Comparison of ENCODE assay signal across 19 cellular contexts in genomic region chr12:106317406-106318082, GRCh38. TPM values are rescaled to one million over a fixed set of nuclear protein-coding genes. Genes with fewer than 3 reads are reported as not detected.
DNase-seq lines count a peak whose midpoint lies in the region; ATAC-seq, FAIRE-seq and TF ChIP-seq lines count a peak whose summit lies in the region.
"Had no signal": no experiment of that assay in that cellular context is flagged by ENCODE, and none has a peak within 500 bp of the region (broad histone marks: within the 10 kb centered on the region; RNA-seq: fewer than 3 reads in every experiment).

No MANE protein-coding gene starts in this region.

- no peaks in the 10 kb centered on the region for H3K9me3 ChIP-seq in right lobe of liver
- H3K9me3 ChIP-seq in HepG2 (ENCODE audit: low read length) = no peaks in the 10 kb centered on the region
- H3K9me3 ChIP-seq in K562 (replicated peaks; ENCODE audit: control insufficient read depth, insufficient read depth, low read depth, low read length) = no peaks in the 10 kb centered on the region
- no peaks in the 10 kb centered on the region for H3K9me3 ChIP-seq in skeletal muscle tissue (ENCODE audit: control insufficient read depth in 3 of 3, low read length in 3 of 3)
- H3K9me3 ChIP-seq: A549 had no signal

- H3K36me3 ChIP-seq in right lobe of liver (peaks cover 0 to 16% (median 1%) of the 10 kb centered on the region in 4 donors), HepG2 (replicated peaks in 1 of 2; ENCODE audit: control insufficient read depth in 1 of 2, insufficient read depth in 2 of 2, low read length in 2 of 2) (peaks cover 2 to 14% of the 10 kb centered on the region in 2 experiments; a peak in 3 of 5 replicates), K562 (ENCODE audit: control insufficient read depth, insufficient read depth, low read length) (no peaks in the 10 kb centered on the region), skeletal muscle tissue (ENCODE audit: control insufficient read depth in 3 of 3, insufficient read depth in 3 of 3, low read length in 3 of 3) (peaks cover 31 to 59% (median 56%) of the 10 kb centered on the region in 3 donors)

- TF ChIP-seq RAD21 in HepG2 (CRISPR knock-in tag; IDR thresholded peaks at IDR 0.05) (no peak), K562 (CRISPR knock-in tag; conservative IDR thresholded peaks at IDR 0.05 in 1 of 2, IDR thresholded peaks at IDR 0.05 in 1 of 2) (no peak)

- TF ChIP-seq CTCF in right lobe of liver (IDR thresholded peaks at IDR 0.05) (no peak), HepG2 (CRISPR knock-in tag; IDR thresholded peaks at IDR 0.05) (no peak), K562 (IDR thresholded peaks at IDR 0.05 in 2 of 3, conservative IDR thresholded peaks at IDR 0.05 in 1 of 3; ENCODE audit: insufficient read depth in 2 of 3, low read depth in 1 of 3, low read length in 3 of 3) (no peak)

- CTCF ChIA-PET in HepG2 (lab: Yijun Ruan, JAX; ENCODE audit: low intra/inter-chr PET ratio, low total read pairs) (no interaction called here), K562 (lab: Yijun Ruan, JAX; ENCODE audit: low intra/inter-chr PET ratio) (no interaction called here)

- DNase-seq in right lobe of liver = no peak
- no peak for DNase-seq in HepG2 (ENCODE audit: low spot score)
- no peak for DNase-seq in K562 (ENCODE audit: extremely low read depth in 1 of 4, low spot score in 3 of 4)
- no peak for DNase-seq in left cardiac atrium
- DNase-seq in stimulated activated CD4-positive, alpha-beta T cell treated with anti-CD3 and anti-CD28 coated beads, Interleukin-4, amount 100 ng/mL, for 24 hours = no peak
- DNase-seq in DMS79 treated with DMSO at 0.1 percent for 48 hours (lab: John Stamatoyannopoulos, UW) = no peak
- no peak for DNase-seq in GM12891 (ENCODE audit: insufficient read length, low spot score)
- DNase-seq: COR-L47, DMS53, GM23248, NCI-H187 treated with DMSO at 0.1 percent for 48 hours, NCI-H524, SHP77 had no signal

- H3K9me1 ChIP-seq in K562 (ENCODE audit: control insufficient read depth, insufficient read depth, low read length) = no peaks in the 10 kb centered on the region

- H3K9ac ChIP-seq in HepG2 (ENCODE audit: insufficient read depth, low read depth, low read length) (no peak overlapping the region), K562 (ENCODE audit: insufficient read depth in 1 of 2, low read depth in 2 of 2, low read length in 2 of 2) (no peak overlapping the region), skeletal muscle tissue (ENCODE audit: low read depth in 1 of 3, low read length in 3 of 3) (no peak overlapping the region)
- H3K9ac ChIP-seq: GM23248 had no signal

- H3K4me3 ChIP-seq in right lobe of liver (no peak overlapping the region), HepG2 (replicated peaks in 1 of 3; ENCODE audit: insufficient read depth in 1 of 3, low read depth in 2 of 3, low read length in 3 of 3) (no peak overlapping the region), K562 (no peak overlapping the region), skeletal muscle tissue (ENCODE audit: low read length in 3 of 3) (no peak overlapping the region)
- H3K4me3 ChIP-seq: A549, GM23248 had no signal

- no peaks in the 10 kb centered on the region for H4K20me1 ChIP-seq in HepG2 (ENCODE audit: insufficient read depth, low read length)
- no peaks in the 10 kb centered on the region for H4K20me1 ChIP-seq in K562 (replicated peaks; ENCODE audit: control insufficient read depth, insufficient read depth, low read length)

- intact Hi-C loops in right lobe of liver (cut with DNase I) (no loop called here), HepG2 (cut with micrococcal nuclease; ENCODE audit: unreplicated experiment) (no loop called here), K562 (cut with micrococcal nuclease) (no loop called here), left cardiac atrium (cut with DNase I) (no loop called here)

- no peak for TF ChIP-seq POLR2A in right lobe of liver (IDR thresholded peaks at IDR 0.05)
- TF ChIP-seq POLR2A in HepG2 (IDR thresholded peaks at IDR 0.05; ENCODE audit: insufficient read depth in 1 of 2, low read depth in 2 of 2, low read length in 2 of 2) = no peak
- no peak for TF ChIP-seq POLR2A in K562 (conservative IDR thresholded peaks at IDR 0.05)
- TF ChIP-seq POLR2A in GM12891 (IDR thresholded peaks at IDR 0.05; ENCODE audit: low read depth, low read length) = no peak

- H3K4me2 ChIP-seq in HepG2 (ENCODE audit: low read depth, low read length) = no peak overlapping the region
- no peak overlapping the region for H3K4me2 ChIP-seq in K562 (ENCODE audit: insufficient read depth, low read length)
- H3K4me2 ChIP-seq: A549 had no signal

- ATAC-seq in right lobe of liver = peak in 3 of 4 donors; percentile 37 to 64 (median 43)
- ATAC-seq in HepG2 = no peak
- ATAC-seq in K562 = no peak
- peak; percentile 20 to 69 for ATAC-seq in left cardiac atrium
- ATAC-seq: A549, SK-N-SH treated with all-trans-retinoic acid at 6 μM for 48 hours had no signal

- FAIRE-seq in HepG2 (lab: Jason Lieb, UNC) (no peak), K562 (lab: Jason Lieb, UNC) (no peak), GM12891 (lab: Jason Lieb, UNC) (no peak)
- FAIRE-seq: A549, GM18507, HTR-8/SVneo had no signal

- 89% methylated on average over 6 of the region's 6 CpGs for WGBS in right lobe of liver (ENCODE audit: insufficient coverage, low coverage, low lambda C conversion rate, missing lambda C conversion rate)
- 98% methylated on average over 6 of the region's 6 CpGs for WGBS in HepG2 (ENCODE audit: low lambda C conversion rate)
- 54% methylated on average over 6 of the region's 6 CpGs for WGBS in K562 (ENCODE audit: insufficient coverage, low coverage, missing lambda C conversion rate)

- no peak overlapping the region for H2AFZ ChIP-seq in HepG2 (ENCODE audit: low read length)
- no peak overlapping the region for H2AFZ ChIP-seq in K562 (ENCODE audit: low read depth, low read length)
- H2AFZ ChIP-seq: GM23248 had no signal

- no peaks in the 10 kb centered on the region for H3K27me3 ChIP-seq in right lobe of liver
- H3K27me3 ChIP-seq in HepG2 (ENCODE audit: control insufficient read depth in 1 of 2, insufficient read depth in 2 of 2, low read length in 2 of 2) = no peaks in the 10 kb centered on the region
- peaks cover 0 to 3% of the 10 kb centered on the region in 2 experiments; a peak in 1 of 5 replicates for H3K27me3 ChIP-seq in K562 (ENCODE audit: control insufficient read depth in 2 of 2, insufficient read depth in 2 of 2, low read length in 2 of 2)
- no peaks in the 10 kb centered on the region for H3K27me3 ChIP-seq in skeletal muscle tissue (ENCODE audit: control insufficient read depth in 3 of 3, insufficient read depth in 3 of 3, low read length in 3 of 3)

- H3K79me2 ChIP-seq in HepG2 (ENCODE audit: insufficient read depth, low read length) = no peaks in the 10 kb centered on the region
- H3K79me2 ChIP-seq in K562 (ENCODE audit: control insufficient read depth, insufficient read depth, low read length) = no peaks in the 10 kb centered on the region

- BruUV-seq in HepG2 (replicated peaks; lab: Mats Ljungman, UMichigan) (no TSS peak), K562 (replicated peaks; lab: Mats Ljungman, UMichigan) (no TSS peak)

- H3K4me1 ChIP-seq in right lobe of liver (no peaks in the 10 kb centered on the region), HepG2 (ENCODE audit: insufficient read depth, low read length) (no peaks in the 10 kb centered on the region), K562 (replicated peaks in 1 of 2; ENCODE audit: control insufficient read depth in 2 of 2, insufficient read depth in 2 of 2, low read length in 2 of 2) (no peaks in the 10 kb centered on the region), skeletal muscle tissue (ENCODE audit: control insufficient read depth in 3 of 3, insufficient read depth in 3 of 3, low read length in 3 of 3) (peaks cover 28 to 41% (median 37%) of the 10 kb centered on the region in 3 donors)
- H3K4me1 ChIP-seq: A549 had no signal

- H3K27ac ChIP-seq in right lobe of liver (no peak overlapping the region), HepG2 (ENCODE audit: extremely low read length, insufficient read depth, low read length) (no peak overlapping the region), K562 (ENCODE audit: extremely low read depth, low read depth, low read length) (no peak overlapping the region), skeletal muscle tissue (ENCODE audit: low read depth, low read length) (peak overlapping the region; percentile 77)
- H3K27ac ChIP-seq: A549, C4-2B, GM23248 had no signal

- TF ChIP-seq EP300 in HepG2 (IDR thresholded peaks at IDR 0.05; ENCODE audit: low read depth in 2 of 2, low read length in 2 of 2) (no peak), HepG2 (CRISPR knock-in tag; IDR thresholded peaks at IDR 0.05; ENCODE audit: borderline replicate concordance) (no peak), K562 (IDR thresholded peaks at IDR 0.05; ENCODE audit: low read length) (no peak)

- in situ Hi-C loops in HepG2 (cut with HindIII; ENCODE audit: extremely low pct_ligation_motif_present, low pct_unique_long_range_greater_than_20kb) = no loop called here
- in situ Hi-C loops in K562 (cut with MboI) = no loop called here

- POLR2A ChIA-PET in HepG2 (lab: Yijun Ruan, JAX) = interaction anchor here (1.2 kb wide), 1 partner anchor 19 kb away, joined by 3 read pairs; no protein-coding TSS in a partner anchor
- POLR2A ChIA-PET in K562 (lab: Yijun Ruan, JAX) = interaction anchor here (0.7 kb wide), 1 partner anchor 11 kb away, joined by 4 read pairs; no protein-coding TSS in a partner anchor

RNA-seq across cellular contexts. Expression of gene TCP11L2, which starts 15.0 kb away (rescaled TPM):
- total RNA-seq in right lobe of liver = 10 to 100 TPM in 3 of 6 experiments, 1 to 10 TPM in 3; 7.3 to 14.2 (median 10.5) TPM
- 4.6 TPM in 2 replicates for total RNA-seq in HepG2 (2016; rRNA removed; fragmentation: Illumina TruSeq; extraction: Trizol)
- total RNA-seq in HepG2 (2016; cell fraction: cytosol; rRNA removed; fragmentation: Illumina TruSeq; extraction: Trizol; ENCODE audit: low read depth) = 1.1 and 1.3 TPM in 2 replicates
- 3.7 and 4.3 TPM in 2 replicates for total RNA-seq in HepG2 (2016; cell fraction: insoluble cytoplasmic fraction; rRNA removed; fragmentation: Illumina TruSeq; extraction: Trizol)
- total RNA-seq in HepG2 (2016; cell fraction: membrane; rRNA removed; fragmentation: Illumina TruSeq; extraction: Trizol) = 1.4 and 2.2 TPM in 2 replicates
- total RNA-seq in HepG2 (2016; cell fraction: nucleus; rRNA removed; fragmentation: Illumina TruSeq; extraction: Trizol) = 5.1 and 5.6 TPM in 2 replicates
- 24.1 and 29.2 TPM in 2 replicates for polyA plus RNA-seq in HepG2 (2011; rRNA removed)
- polyA plus RNA-seq in HepG2 (2011; cell fraction: cytosol; rRNA removed) = 10.5 and 16.7 TPM in 2 replicates
- polyA plus RNA-seq in HepG2 (2011; cell fraction: nucleus; rRNA removed) = 21.9 and 33.5 TPM in 2 replicates
- 16.7 and 20.6 TPM in 2 replicates for polyA plus RNA-seq in HepG2 (2012)
- polyA plus RNA-seq in HepG2 (2016; cell fraction: cytosol; fragmentation: Illumina TruSeq; extraction: Trizol; ENCODE audit: low read depth) = 0.17 and 0.33 TPM in 2 replicates
- 1.5 and 1.6 TPM in 2 replicates for polyA plus RNA-seq in HepG2 (2016; cell fraction: insoluble cytoplasmic fraction; fragmentation: Illumina TruSeq; extraction: Trizol; ENCODE audit: low read depth)
- 0.25 and 0.38 TPM in 2 replicates for polyA plus RNA-seq in HepG2 (2016; cell fraction: membrane; fragmentation: Illumina TruSeq; extraction: Trizol; ENCODE audit: low read depth)
- polyA plus RNA-seq in HepG2 (2016; cell fraction: nucleus; fragmentation: Illumina TruSeq; extraction: Trizol; ENCODE audit: insufficient read depth, low read depth) = 4.4 and 4.8 TPM in 2 replicates
- polyA minus RNA-seq in HepG2 (2011; rRNA and poly(A)+ RNA removed; ENCODE audit: low replicate concordance) = 9.5 and 54.7 TPM in 2 replicates
- polyA minus RNA-seq in HepG2 (2011; cell fraction: cytosol; rRNA and poly(A)+ RNA removed) = 41.0 and 60.4 TPM in 2 replicates
- 73.6 and 109 TPM in 2 replicates for polyA minus RNA-seq in HepG2 (2011; cell fraction: nucleus; rRNA and poly(A)+ RNA removed)
- total RNA-seq in K562 (2011; cell fraction: chromatin; rRNA removed; ENCODE audit: low replicate concordance) = 9.7 and 13.0 TPM in 2 replicates
- total RNA-seq in K562 (2011; cell fraction: nucleolus; rRNA removed) = 6.8 and 8.9 TPM in 2 replicates
- 8.2 and 10.7 TPM in 2 replicates for total RNA-seq in K562 (2011; cell fraction: nucleoplasm; rRNA removed)
- 1.6 and 2.3 TPM in 2 replicates for total RNA-seq in K562 (2014; rRNA removed)
- 2.3 and 3.8 TPM in 2 replicates for total RNA-seq in K562 (2014; rRNA removed; fragmentation: Illumina TruSeq; extraction: Trizol)
- total RNA-seq in K562 (2015; rRNA removed; fragmentation: Illumina TruSeq; extraction: Trizol) = 0.53 and 0.83 TPM in 2 replicates
- 2.4 and 4.0 TPM in 2 replicates for total RNA-seq in K562 (2021)
- 3.7 and 4.5 TPM in 2 replicates for polyA plus RNA-seq in K562 (2011; rRNA removed)
- 1.1 and 2.2 TPM in 2 replicates for polyA plus RNA-seq in K562 (2011; cell fraction: cytosol; rRNA removed)
- polyA plus RNA-seq in K562 (2011; cell fraction: nucleus; rRNA removed) = 3.3 and 4.3 TPM in 2 replicates
- polyA plus RNA-seq in K562 (2012) = 0.77 and 4.0 TPM in 2 replicates
- polyA plus RNA-seq in K562 (2014; fragmentation: Illumina TruSeq; extraction: Trizol) = 1.3 and 2.1 TPM in 2 replicates
- polyA plus RNA-seq in K562 (2014; fragmentation: Nextera tagmentation; extraction: Ambion mirVana) = 1 to 10 TPM in 1 of 2 experiments, under 1 TPM in 1; 0.39 to 1.3 TPM
- 0.86 and 1.6 TPM in 2 replicates for polyA plus RNA-seq in K562 (2014; rRNA removed)
- polyA minus RNA-seq in K562 (2011; rRNA and poly(A)+ RNA removed) = 7.9 and 10.0 TPM in 2 replicates
- 3.2 and 4.1 TPM in 2 replicates for polyA minus RNA-seq in K562 (2011; cell fraction: cytosol; rRNA and poly(A)+ RNA removed)
- 7.4 and 8.8 TPM in 2 replicates for polyA minus RNA-seq in K562 (2011; cell fraction: nucleus; rRNA and poly(A)+ RNA removed)
- total RNA-seq in left cardiac atrium = 10 to 100 TPM; 41.5 to 52.5 TPM
- total RNA-seq in skeletal muscle tissue = 50.6 TPM
- 0.65 TPM for polyA plus RNA-seq in GM12891 (2012; ENCODE audit: low read depth, missing spikeins)

RNA-seq across cellular contexts. Expression of gene POLR3B, which starts 40.0 kb away (rescaled TPM):
- total RNA-seq in right lobe of liver (10 to 100 TPM in 1 of 6 experiments, 1 to 10 TPM in 5; 6.8 to 10.9 (median 8.7) TPM), HepG2 (2016; rRNA removed; fragmentation: Illumina TruSeq; extraction: Trizol) (13.1 and 22.9 TPM in 2 replicates), K562 (2014; rRNA removed) (13.3 and 13.7 TPM in 2 replicates), K562 (2014; rRNA removed; fragmentation: Illumina TruSeq; extraction: Trizol) (14.4 and 14.6 TPM in 2 replicates), K562 (2015; rRNA removed; fragmentation: Illumina TruSeq; extraction: Trizol) (13.3 and 15.4 TPM in 2 replicates), K562 (2021) (14.6 and 15.0 TPM in 2 replicates), left cardiac atrium (1 to 10 TPM; 6.6 to 7.5 TPM), skeletal muscle tissue (15.1 TPM)
- total RNA-seq in HepG2 (2016; cell fraction: cytosol; rRNA removed; fragmentation: Illumina TruSeq; extraction: Trizol; ENCODE audit: low read depth) = 1.1 and 1.4 TPM in 2 replicates
- total RNA-seq in HepG2 (2016; cell fraction: insoluble cytoplasmic fraction; rRNA removed; fragmentation: Illumina TruSeq; extraction: Trizol) = 13.2 and 22.1 TPM in 2 replicates
- 3.1 and 3.8 TPM in 2 replicates for total RNA-seq in HepG2 (2016; cell fraction: membrane; rRNA removed; fragmentation: Illumina TruSeq; extraction: Trizol)
- total RNA-seq in HepG2 (2016; cell fraction: nucleus; rRNA removed; fragmentation: Illumina TruSeq; extraction: Trizol) = 13.2 and 13.8 TPM in 2 replicates
- polyA plus RNA-seq in HepG2 (2011; rRNA removed) (4.0 and 4.8 TPM in 2 replicates), K562 (2011; rRNA removed) (7.9 and 12.1 TPM in 2 replicates), K562 (2014; fragmentation: Illumina TruSeq; extraction: Trizol) (15.6 and 17.9 TPM in 2 replicates), K562 (2014; fragmentation: Nextera tagmentation; extraction: Ambion mirVana) (10 to 100 TPM in 1 of 2 experiments, 1 to 10 TPM in 1; 7.6 to 16.5 TPM), K562 (2014; rRNA removed) (11.2 and 13.2 TPM in 2 replicates)
- polyA plus RNA-seq in HepG2 (2011; cell fraction: cytosol; rRNA removed) = 2.9 and 4.1 TPM in 2 replicates
- 2.0 and 2.7 TPM in 2 replicates for polyA plus RNA-seq in HepG2 (2011; cell fraction: nucleus; rRNA removed)
- polyA plus RNA-seq in HepG2 (2012) = 5.3 and 7.7 TPM in 2 replicates
- polyA plus RNA-seq in HepG2 (2016; cell fraction: cytosol; fragmentation: Illumina TruSeq; extraction: Trizol; ENCODE audit: low read depth) = 0.49 and 0.57 TPM in 2 replicates
- polyA plus RNA-seq in HepG2 (2016; cell fraction: insoluble cytoplasmic fraction; fragmentation: Illumina TruSeq; extraction: Trizol; ENCODE audit: low read depth) = 14.8 and 15.7 TPM in 2 replicates
- 1.3 and 1.4 TPM in 2 replicates for polyA plus RNA-seq in HepG2 (2016; cell fraction: membrane; fragmentation: Illumina TruSeq; extraction: Trizol; ENCODE audit: low read depth)
- 6.5 and 7.8 TPM in 2 replicates for polyA plus RNA-seq in HepG2 (2016; cell fraction: nucleus; fragmentation: Illumina TruSeq; extraction: Trizol; ENCODE audit: insufficient read depth, low read depth)
- 5.8 and 15.3 TPM in 2 replicates for polyA minus RNA-seq in HepG2 (2011; rRNA and poly(A)+ RNA removed; ENCODE audit: low replicate concordance)
- polyA minus RNA-seq in HepG2 (2011; cell fraction: cytosol; rRNA and poly(A)+ RNA removed) = 6.1 and 6.5 TPM in 2 replicates
- polyA minus RNA-seq in HepG2 (2011; cell fraction: nucleus; rRNA and poly(A)+ RNA removed) = 19.1 and 22.5 TPM in 2 replicates
- total RNA-seq in K562 (2011; cell fraction: chromatin; rRNA removed; ENCODE audit: low replicate concordance) = 10.8 and 26.4 TPM in 2 replicates
- total RNA-seq in K562 (2011; cell fraction: nucleolus; rRNA removed) = 6.5 and 7.8 TPM in 2 replicates
- 9.3 and 10.0 TPM in 2 replicates for total RNA-seq in K562 (2011; cell fraction: nucleoplasm; rRNA removed)
- 3.9 and 6.0 TPM in 2 replicates for polyA plus RNA-seq in K562 (2011; cell fraction: cytosol; rRNA removed)
- 4.7 and 4.9 TPM in 2 replicates for polyA plus RNA-seq in K562 (2011; cell fraction: nucleus; rRNA removed)
- polyA plus RNA-seq in K562 (2012) = 11.3 and 12.0 TPM in 2 replicates
- 24.9 and 30.2 TPM in 2 replicates for polyA minus RNA-seq in K562 (2011; rRNA and poly(A)+ RNA removed)
- 7.5 and 10.7 TPM in 2 replicates for polyA minus RNA-seq in K562 (2011; cell fraction: cytosol; rRNA and poly(A)+ RNA removed)
- polyA minus RNA-seq in K562 (2011; cell fraction: nucleus; rRNA and poly(A)+ RNA removed) = 8.1 and 13.6 TPM in 2 replicates
- polyA plus RNA-seq in GM12891 (2012; ENCODE audit: low read depth, missing spikeins) = 3.1 TPM

Comparison
In these comparisons a context has a peak if more than half of its experiments do, and no peak if none do; other contexts are left out.
1. ATAC-seq: peak in right lobe of liver (3 of 4) and left cardiac atrium (2 of 2); none in HepG2 (single experiment) and K562 (single experiment).